In the genomic region with DNA sequence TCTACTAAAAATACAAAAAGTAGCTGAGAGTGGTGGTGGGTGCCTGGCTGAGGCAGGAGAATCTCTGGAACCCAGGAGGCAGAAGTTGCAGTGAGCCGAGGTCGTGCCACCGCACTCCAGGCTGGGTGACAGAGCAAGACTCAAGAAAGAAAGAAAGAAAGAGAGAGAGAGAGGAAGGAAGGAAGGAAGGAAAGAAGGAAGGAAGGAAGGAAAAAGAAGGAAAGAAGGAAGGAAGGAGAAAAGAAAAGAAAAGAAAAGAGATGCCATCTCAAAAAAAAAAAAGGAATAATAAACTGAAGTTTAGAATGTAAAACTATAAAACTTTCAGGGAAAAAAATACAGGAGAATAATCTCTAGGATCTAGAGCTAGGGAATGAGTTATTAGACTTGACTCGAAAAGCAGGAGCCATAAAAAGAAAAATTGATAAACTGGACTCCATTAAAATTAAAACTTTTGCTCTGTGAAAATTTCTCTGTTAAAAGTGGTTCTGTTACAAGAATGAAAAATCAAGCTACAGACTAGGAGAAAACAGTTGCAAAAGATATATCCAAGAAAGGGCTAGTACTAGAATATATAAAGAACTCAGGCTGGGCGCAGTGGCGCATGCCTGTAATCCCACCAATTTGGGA, we compare ENCODE assay signal across 27 cellular contexts. TPM values are rescaled to one million over a fixed set of nuclear protein-coding genes. Genes with fewer than 3 reads are reported as not detected.
"Had no signal": no experiment of that assay in that cellular context is flagged by ENCODE, and none has a peak within 500 bp of the region (broad histone marks: within the 10 kb centered on the region; RNA-seq: fewer than 3 reads in every experiment).

No MANE protein-coding gene starts in this region.

- H3K4me3 ChIP-seq: adrenal gland, breast epithelium, Peyer's patch, SJSA1 had no signal

- ATAC-seq: activated T-helper 17 cell treated with anti-CD3 and anti-CD28 coated beads, Interleukin-2, amount 50 U/mL, for 72 hours; SK-N-SH treated with all-trans-retinoic acid at 6 μM for 48 hours had no signal

- H3K36me3 Mint-ChIP-seq: activated CD4-positive, alpha-beta memory T cell treated with anti-CD3 and anti-CD28 coated beads for 36 hours; activated naive CD8-positive, alpha-beta T cell treated with anti-CD3 and anti-CD28 coated beads, Interleukin-2, amount 10 ng/mL, durations not matched to agents 7 days and 5 days had no signal

- H3K4me1 Mint-ChIP-seq: activated CD4-positive, alpha-beta T cell treated with anti-CD3 and anti-CD28 coated beads, Interleukin-2, amount 10 ng/mL, durations not matched to agents 7 days and 5 days; activated naive CD8-positive, alpha-beta T cell treated with anti-CD3 and anti-CD28 coated beads, Interleukin-2, amount 10 ng/mL, durations not matched to agents 7 days and 5 days; activated T-helper 17 cell treated with anti-CD3 and anti-CD28 coated beads, Interleukin-2, amount 50 U/mL, for 72 hours had no signal

- H3K27ac Mint-ChIP-seq: activated CD4-positive, alpha-beta memory T cell treated with anti-CD3 and anti-CD28 coated beads for 36 hours; activated CD4-positive, alpha-beta T cell treated with anti-CD3 and anti-CD28 coated beads, Interleukin-2, amount 10 ng/mL, durations not matched to agents 7 days and 5 days; activated naive CD8-positive, alpha-beta T cell treated with anti-CD3 and anti-CD28 coated beads, Interleukin-2, amount 10 ng/mL, durations not matched to agents 7 days and 5 days; activated T-helper 17 cell treated with anti-CD3 and anti-CD28 coated beads, Interleukin-2, amount 50 U/mL, for 72 hours; T-helper 1 cell treated with Interleukin-12 subunit alpha and Interleukin-12 subunit beta and Interleukin-4 antibody, amounts not matched to agents 30 μg/mL and 1 μg/mL, for 36 hours had no signal

- H3K36me3 ChIP-seq: adrenal gland, breast epithelium, Peyer's patch, SJSA1 had no signal

- DNase-seq: activated CD4-positive, alpha-beta memory T cell treated with anti-CD3 and anti-CD28 coated beads for 36 hours; activated CD4-positive, alpha-beta T cell treated with anti-CD3 and anti-CD28 coated beads, Interleukin-2, amount 10 ng/mL, durations not matched to agents 7 days and 5 days; activated CD4-positive, CD25-positive, alpha-beta regulatory T cell; activated naive CD4-positive, alpha-beta T cell treated with anti-CD3 and anti-CD28 coated beads, Interleukin-2, amount 50 U/mL, for 16 hours; activated naive CD8-positive, alpha-beta T cell treated with anti-CD3 and anti-CD28 coated beads, Interleukin-2, amount 10 ng/mL, durations not matched to agents 7 days and 5 days; activated T-cell treated with anti-CD3 and anti-CD28 coated beads for 4 hours; activated T-cell treated with anti-CD3 and anti-CD28 coated beads, Interleukin-2, amount 50 U/mL, for 48 hours; adrenal gland; anterior cingulate cortex; caudate nucleus; KG1; NCI-H1048; NCI-H146; NCI-H187 treated with DMSO at 0.1 percent for 48 hours; NCI-H2081 treated with DMSO at 0.1 percent for 48 hours; NCI-H446; NCI-H524; Right ventricle myocardium superior; SW 1271 had no signal

- H3K27me3 ChIP-seq: adrenal gland, breast epithelium, Peyer's patch, SJSA1 had no signal

- H3K9me3 Mint-ChIP-seq: activated CD4-positive, alpha-beta memory T cell treated with anti-CD3 and anti-CD28 coated beads for 36 hours; activated CD4-positive, alpha-beta T cell treated with anti-CD3 and anti-CD28 coated beads, Interleukin-2, amount 10 ng/mL, durations not matched to agents 7 days and 5 days; activated naive CD8-positive, alpha-beta T cell treated with anti-CD3 and anti-CD28 coated beads, Interleukin-2, amount 10 ng/mL, durations not matched to agents 7 days and 5 days; activated T-helper 17 cell treated with anti-CD3 and anti-CD28 coated beads, Interleukin-2, amount 50 U/mL, for 72 hours; T-helper 1 cell treated with Interleukin-12 subunit alpha and Interleukin-12 subunit beta and Interleukin-4 antibody, amounts not matched to agents 30 μg/mL and 1 μg/mL, for 36 hours had no signal

- H3K27ac ChIP-seq: adrenal gland, breast epithelium, Peyer's patch, RWPE1, SJSA1 had no signal

- H3K4me3 Mint-ChIP-seq: activated CD4-positive, alpha-beta memory T cell treated with anti-CD3 and anti-CD28 coated beads for 36 hours; activated CD4-positive, alpha-beta T cell treated with anti-CD3 and anti-CD28 coated beads, Interleukin-2, amount 10 ng/mL, durations not matched to agents 7 days and 5 days; activated naive CD8-positive, alpha-beta T cell treated with anti-CD3 and anti-CD28 coated beads, Interleukin-2, amount 10 ng/mL, durations not matched to agents 7 days and 5 days; activated T-helper 17 cell treated with anti-CD3 and anti-CD28 coated beads, Interleukin-2, amount 50 U/mL, for 72 hours; T-helper 1 cell treated with Interleukin-12 subunit alpha and Interleukin-12 subunit beta and Interleukin-4 antibody, amounts not matched to agents 30 μg/mL and 1 μg/mL, for 36 hours had no signal

- H3K9me3 ChIP-seq: adrenal gland, breast epithelium, Peyer's patch, SJSA1 had no signal

- H3K4me1 ChIP-seq: adrenal gland, breast epithelium, Peyer's patch, SJSA1 had no signal

RNA-seq across cellular contexts. Expression of a gene that starts 13.4 kb away (rescaled TPM):
- total RNA-seq: activated CD4-positive, alpha-beta T cell treated with anti-CD3 and anti-CD28 coated beads, Interleukin-2, amount 10 ng/mL, durations not matched to agents 7 days and 5 days; activated naive CD8-positive, alpha-beta T cell treated with anti-CD3 and anti-CD28 coated beads, Interleukin-2, amount 10 ng/mL, durations not matched to agents 7 days and 5 days had no signal

RNA-seq across cellular contexts. Expression of a gene that starts 22.4 kb away (rescaled TPM):
- total RNA-seq: activated CD4-positive, alpha-beta memory T cell treated with anti-CD3 and anti-CD28 coated beads for 36 hours; activated CD4-positive, alpha-beta T cell treated with anti-CD3 and anti-CD28 coated beads, Interleukin-2, amount 10 ng/mL, durations not matched to agents 7 days and 5 days; activated naive CD8-positive, alpha-beta T cell treated with anti-CD3 and anti-CD28 coated beads, Interleukin-2, amount 10 ng/mL, durations not matched to agents 7 days and 5 days; activated T-helper 17 cell treated with anti-CD3 and anti-CD28 coated beads, Interleukin-2, amount 50 U/mL, for 72 hours; Right ventricle myocardium superior had no signal

RNA-seq across cellular contexts. Expression of a gene that starts 59.7 kb away (rescaled TPM):
- total RNA-seq: activated CD4-positive, alpha-beta memory T cell treated with anti-CD3 and anti-CD28 coated beads for 36 hours; activated CD4-positive, alpha-beta T cell treated with anti-CD3 and anti-CD28 coated beads, Interleukin-2, amount 10 ng/mL, durations not matched to agents 7 days and 5 days; activated CD8-positive, alpha-beta memory T cell treated with anti-CD3 and anti-CD28 coated beads for 36 hours; activated T-helper 17 cell treated with anti-CD3 and anti-CD28 coated beads, Interleukin-2, amount 50 U/mL, for 72 hours had no signal
